1 cellular context compared by ENCODE assay signal in the genomic region with DNA sequence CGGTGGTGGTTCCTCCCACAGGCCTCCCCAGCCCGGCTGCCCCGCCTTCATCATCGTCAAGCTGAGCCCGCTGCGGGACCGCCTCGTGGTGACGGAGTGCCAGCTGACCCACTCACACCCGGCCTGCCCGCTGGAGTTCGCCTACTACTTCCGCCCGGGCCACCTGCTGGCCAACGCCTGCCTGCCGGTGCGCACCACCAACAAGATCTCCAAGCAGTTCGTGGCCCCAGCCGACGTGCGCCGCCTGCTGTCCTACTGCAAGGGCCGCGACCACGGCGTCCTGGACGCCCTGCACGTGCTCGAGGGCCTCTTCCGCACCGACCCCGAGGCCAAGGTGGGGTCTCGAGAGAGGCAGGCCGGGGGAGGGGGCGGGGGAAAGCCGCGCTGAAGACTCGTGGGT.
TF ChIP-seq lines count a peak whose summit lies in the region.

No MANE protein-coding gene starts in this region.

TF ChIP-seq in HCT116, 20 proteins besides CTCF, POLR2A, EP300 and RAD21:
- TF ChIP-seq CBX3 (IDR thresholded peaks at IDR 0.05; ENCODE audit: low read depth) (no peak), SRF (IDR thresholded peaks at IDR 0.05; ENCODE audit: low read depth) (no peak), ATF3 (IDR thresholded peaks at IDR 0.05) (no peak), POLR2AphosphoS5 (IDR thresholded peaks at IDR 0.05; ENCODE audit: low read depth, low read length) (no peak), JUND (IDR thresholded peaks at IDR 0.05) (no peak), EGR1 (IDR thresholded peaks at IDR 0.05; ENCODE audit: low read depth) (no peak), YY1 (IDR thresholded peaks at IDR 0.05; ENCODE audit: extremely low read depth, insufficient replicate concordance, low read depth, low read length) (no peak), EZH2 (IDR thresholded peaks at IDR 0.05) (no peak), SP1 (IDR thresholded peaks at IDR 0.05; ENCODE audit: low read depth) (no peak), ZNF274 (IDR thresholded peaks at IDR 0.05; ENCODE audit: low read depth, low read length) (no peak), EZH2phosphoT487 (IDR thresholded peaks at IDR 0.05; ENCODE audit: borderline replicate concordance) (no peak), ZFX (IDR thresholded peaks at IDR 0.05) (no peak), TCF7L2 (IDR thresholded peaks at IDR 0.05; ENCODE audit: borderline replicate concordance, extremely low read depth, insufficient read depth, insufficient read length) (no peak), ELF1 (IDR thresholded peaks at IDR 0.05; ENCODE audit: borderline replicate concordance, low read depth) (no peak), CEBPB (IDR thresholded peaks at IDR 0.05; ENCODE audit: low read depth) (no peak), SIN3A (IDR thresholded peaks at IDR 0.05; ENCODE audit: low read depth) (no peak), MAX (IDR thresholded peaks at IDR 0.05) (no peak)
- TF ChIP-seq, protein P1, sequence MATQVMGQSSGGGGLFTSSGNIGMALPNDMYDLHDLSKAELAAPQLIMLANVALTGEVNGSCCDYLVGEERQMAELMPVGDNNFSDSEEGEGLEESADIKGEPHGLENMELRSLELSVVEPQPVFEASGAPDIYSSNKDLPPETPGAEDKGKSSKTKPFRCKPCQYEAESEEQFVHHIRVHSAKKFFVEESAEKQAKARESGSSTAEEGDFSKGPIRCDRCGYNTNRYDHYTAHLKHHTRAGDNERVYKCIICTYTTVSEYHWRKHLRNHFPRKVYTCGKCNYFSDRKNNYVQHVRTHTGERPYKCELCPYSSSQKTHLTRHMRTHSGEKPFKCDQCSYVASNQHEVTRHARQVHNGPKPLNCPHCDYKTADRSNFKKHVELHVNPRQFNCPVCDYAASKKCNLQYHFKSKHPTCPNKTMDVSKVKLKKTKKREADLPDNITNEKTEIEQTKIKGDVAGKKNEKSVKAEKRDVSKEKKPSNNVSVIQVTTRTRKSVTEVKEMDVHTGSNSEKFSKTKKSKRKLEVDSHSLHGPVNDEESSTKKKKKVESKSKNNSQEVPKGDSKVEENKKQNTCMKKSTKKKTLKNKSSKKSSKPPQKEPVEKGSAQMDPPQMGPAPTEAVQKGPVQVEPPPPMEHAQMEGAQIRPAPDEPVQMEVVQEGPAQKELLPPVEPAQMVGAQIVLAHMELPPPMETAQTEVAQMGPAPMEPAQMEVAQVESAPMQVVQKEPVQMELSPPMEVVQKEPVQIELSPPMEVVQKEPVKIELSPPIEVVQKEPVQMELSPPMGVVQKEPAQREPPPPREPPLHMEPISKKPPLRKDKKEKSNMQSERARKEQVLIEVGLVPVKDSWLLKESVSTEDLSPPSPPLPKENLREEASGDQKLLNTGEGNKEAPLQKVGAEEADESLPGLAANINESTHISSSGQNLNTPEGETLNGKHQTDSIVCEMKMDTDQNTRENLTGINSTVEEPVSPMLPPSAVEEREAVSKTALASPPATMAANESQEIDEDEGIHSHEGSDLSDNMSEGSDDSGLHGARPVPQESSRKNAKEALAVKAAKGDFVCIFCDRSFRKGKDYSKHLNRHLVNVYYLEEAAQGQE (IDR thresholded peaks at IDR 0.05; ENCODE audit: low read depth): no peak
- TF ChIP-seq, protein P2, sequence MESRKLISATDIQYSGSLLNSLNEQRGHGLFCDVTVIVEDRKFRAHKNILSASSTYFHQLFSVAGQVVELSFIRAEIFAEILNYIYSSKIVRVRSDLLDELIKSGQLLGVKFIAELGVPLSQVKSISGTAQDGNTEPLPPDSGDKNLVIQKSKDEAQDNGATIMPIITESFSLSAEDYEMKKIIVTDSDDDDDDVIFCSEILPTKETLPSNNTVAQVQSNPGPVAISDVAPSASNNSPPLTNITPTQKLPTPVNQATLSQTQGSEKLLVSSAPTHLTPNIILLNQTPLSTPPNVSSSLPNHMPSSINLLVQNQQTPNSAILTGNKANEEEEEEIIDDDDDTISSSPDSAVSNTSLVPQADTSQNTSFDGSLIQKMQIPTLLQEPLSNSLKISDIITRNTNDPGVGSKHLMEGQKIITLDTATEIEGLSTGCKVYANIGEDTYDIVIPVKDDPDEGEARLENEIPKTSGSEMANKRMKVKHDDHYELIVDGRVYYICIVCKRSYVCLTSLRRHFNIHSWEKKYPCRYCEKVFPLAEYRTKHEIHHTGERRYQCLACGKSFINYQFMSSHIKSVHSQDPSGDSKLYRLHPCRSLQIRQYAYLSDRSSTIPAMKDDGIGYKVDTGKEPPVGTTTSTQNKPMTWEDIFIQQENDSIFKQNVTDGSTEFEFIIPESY (IDR thresholded peaks at IDR 0.05; ENCODE audit: extremely low read depth, insufficient replicate concordance, low read length): no peak
TF ChIP-seq in HCT116: peak in this region for 0.
